ENCODE assay signal across 8 cellular contexts in the genomic region with DNA sequence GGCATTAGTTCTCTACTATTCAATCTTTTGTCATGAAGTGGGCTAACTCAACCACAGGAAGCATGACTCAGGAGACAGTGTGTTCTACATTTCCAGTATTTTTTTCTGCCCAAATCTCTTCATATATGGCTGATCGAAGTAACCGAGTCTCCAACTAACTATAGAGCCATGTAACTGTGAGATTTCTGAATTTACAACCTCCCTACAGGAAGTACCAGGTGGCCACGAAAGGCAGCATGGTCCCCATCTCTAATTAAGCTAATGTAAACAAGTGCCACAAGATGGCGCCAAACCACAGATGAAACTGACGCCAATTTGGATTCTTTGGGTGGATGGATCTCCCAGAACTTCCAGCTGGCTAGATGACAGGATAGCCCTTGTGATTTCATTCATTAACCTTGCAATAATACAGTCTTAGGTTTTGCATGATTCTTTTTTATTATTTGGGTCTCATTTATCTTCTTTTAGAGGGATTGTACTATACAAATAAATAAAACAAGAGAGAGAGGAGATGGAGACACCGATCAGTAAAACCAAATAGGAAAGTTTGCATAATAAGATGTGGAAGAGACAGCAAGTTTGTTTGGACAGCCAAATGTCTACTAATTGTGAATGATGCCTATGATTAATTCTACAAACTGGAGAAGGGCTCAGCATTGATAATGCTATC.
DNase-seq lines count a peak whose midpoint lies in the region; ATAC-seq and TF ChIP-seq lines count a peak whose summit lies in the region.

No MANE protein-coding gene starts in this region.

- peak; percentile 26 for TF ChIP-seq CTCF in WI38 (IDR thresholded peaks at IDR 0.05; ENCODE audit: low read depth, low read length)

- ATAC-seq in GM18511 (IDR thresholded peaks at IDR 0.05; ENCODE audit: unreplicated experiment) (peak; percentile 95), HG03039 (IDR thresholded peaks at IDR 0.05; ENCODE audit: unreplicated experiment) (peak; percentile 74)

- H3K4me3 ChIP-seq in WI38 (ENCODE audit: low read depth, low read length) = no peak overlapping the region

- DNase-seq in AG08396 (ENCODE audit: low spot score) (peak; percentile 31), NCI-H2171 (lab: John Stamatoyannopoulos, UW) (peak; percentile 74), left kidney (ENCODE audit: low read depth, low spot score) (peak; percentile 86)
- DNase-seq in central memory CD4-positive, alpha-beta T cell = peak; percentile 60
- DNase-seq in stimulated activated CD4-positive, alpha-beta T cell treated with anti-CD3 and anti-CD28 coated beads, TNF-alpha, amount 100 ng/mL, for 24 hours (ENCODE audit: low read depth in 3 of 3) = peak; percentile 32 to 53 (median 48)

Comparison
In these comparisons a context has a peak if more than half of its experiments do, and no peak if none do; other contexts are left out.
1. DNase-seq: peak in every context shown above with its lines; median percentile 86 in left kidney; 74 in NCI-H2171; 60 in central memory CD4-positive, alpha-beta T cell; 48 in stimulated activated CD4-positive, alpha-beta T cell treated with anti-CD3 and anti-CD28 coated beads, TNF-alpha, amount 100 ng/mL, for 24 hours; 31 in AG08396.